22 cellular contexts compared by ENCODE assay signal in genomic region chr13:35785563-35786327, GRCh38.
A peak's percentile ranks its signal among the peaks of the same experiment; 100 is the strongest.
DNase-seq lines count a peak whose midpoint lies in the region; ATAC-seq, FAIRE-seq and TF ChIP-seq lines count a peak whose summit lies in the region.
"Had no signal": no experiment of that assay in that cellular context is flagged by ENCODE, and none has a peak within 500 bp of the region (broad histone marks: within the 10 kb centered on the region; RNA-seq: fewer than 3 reads in every experiment).

No MANE protein-coding gene starts in this region.

- H3K36me3 ChIP-seq in BE2C = no peaks in the 10 kb centered on the region
- H3K36me3 ChIP-seq: thoracic aorta, vagina had no signal

- no peaks in the 10 kb centered on the region for H3K9me3 ChIP-seq in BE2C
- H3K9me3 ChIP-seq: A549, thoracic aorta, vagina had no signal

- ATAC-seq in HG03442 (IDR thresholded peaks at IDR 0.05; ENCODE audit: unreplicated experiment) = no peak
- ATAC-seq: A549; activated T-helper 17 cell treated with anti-CD3 and anti-CD28 coated beads, Interleukin-2, amount 50 U/mL, for 72 hours; left colon; natural killer cell; stimulated activated memory B cell treated with anti-CD40 and anti-IgM and Interleukin-4, amounts not matched to agents 10 μg/mL and 1 μg/mL and 100 μg/mL, for 72 hours had no signal

- DNase-seq in BE2C (peak; percentile 34), NCI-H1105 (lab: John Stamatoyannopoulos, UW) (peak; percentile 37), NCI-H69 (lab: John Stamatoyannopoulos, UW) (peak; percentile 79), globus pallidus (ENCODE audit: low spot score) (peak; percentile 11), frontal cortex (ENCODE audit: low spot score in 2 of 2) (no peak), NCI-H345 (lab: John Stamatoyannopoulos, UW) (no peak)
- DNase-seq in activated CD4-positive, alpha-beta T cell treated with anti-CD3 and anti-CD28 coated beads, Interleukin-2, amount 50 U/mL, for 1 hour = no peak
- DNase-seq: activated B cell treated with CpG ODN at 0.5 μM for 24 hours; activated CD4-positive, alpha-beta memory T cell treated with anti-CD3 and anti-CD28 coated beads for 36 hours; activated CD8-positive, alpha-beta memory T cell treated with anti-CD3 and anti-CD28 coated beads, Interleukin-2, amount 50 U/mL, for 48 hours; DMS79; HFFc6; left colon; natural killer cell; NCI-H187; stimulated activated CD4-positive, alpha-beta T cell treated with anti-CD3 and anti-CD28 coated beads, Interleukin-4, amount 100 ng/mL, for 1 hour had no signal

- no peaks in the 10 kb centered on the region for H3K27me3 ChIP-seq in BE2C
- H3K27me3 ChIP-seq: vagina had no signal

- no peak for FAIRE-seq in frontal cortex (lab: Jason Lieb, UNC)
- FAIRE-seq: A549 had no signal

- TF ChIP-seq CTCF in BE2C (IDR thresholded peaks at IDR 0.05; ENCODE audit: low read depth, low read length) = no peak

- peaks cover 43% of the 10 kb centered on the region for H3K4me1 ChIP-seq in BE2C

- peak overlapping the region; percentile 44 for H3K4me3 ChIP-seq in BE2C (ENCODE audit: low read depth, low read length)
- H3K4me3 ChIP-seq: A549, thoracic aorta, vagina had no signal

Comparison
In these comparisons a context has a peak if more than half of its experiments do, and no peak if none do; other contexts are left out.
1. DNase-seq: peak in BE2C (single experiment), NCI-H1105 (single experiment), NCI-H69 (single experiment) and globus pallidus (single experiment); none in activated CD4-positive, alpha-beta T cell treated with anti-CD3 and anti-CD28 coated beads, Interleukin-2, amount 50 U/mL, for 1 hour (single experiment), frontal cortex (0 of 2) and NCI-H345 (single experiment).